1 cellular context compared by ENCODE assay signal in genomic region chr5:172150514-172151425, GRCh38.
TF ChIP-seq lines count a peak whose summit lies in the region.

No MANE protein-coding gene starts in this region.

TF ChIP-seq in WTC11, 78 proteins besides CTCF, POLR2A, EP300 and RAD21 (continued from another document):
- no peak for TF ChIP-seq PREB (CRISPR knock-in tag; IDR thresholded peaks at IDR 0.05; ENCODE audit: borderline replicate concordance)
- no peak for TF ChIP-seq KAT7 (CRISPR knock-in tag; IDR thresholded peaks at IDR 0.05; ENCODE audit: borderline replicate concordance)
- TF ChIP-seq ERG (CRISPR knock-in tag; IDR thresholded peaks at IDR 0.05) = no peak
- no peak for TF ChIP-seq RELA (CRISPR knock-in tag; IDR thresholded peaks at IDR 0.05; ENCODE audit: borderline replicate concordance)
- no peak for TF ChIP-seq STAT6 (CRISPR knock-in tag; conservative IDR thresholded peaks at IDR 0.05; ENCODE audit: low read depth)
- TF ChIP-seq NR3C1 (CRISPR knock-in tag; conservative IDR thresholded peaks at IDR 0.05; ENCODE audit: low read depth) = no peak
- no peak for TF ChIP-seq EMX1 (CRISPR knock-in tag; IDR thresholded peaks at IDR 0.05)
